Comparison of ENCODE assay signal across 17 cellular contexts in the genomic region with DNA sequence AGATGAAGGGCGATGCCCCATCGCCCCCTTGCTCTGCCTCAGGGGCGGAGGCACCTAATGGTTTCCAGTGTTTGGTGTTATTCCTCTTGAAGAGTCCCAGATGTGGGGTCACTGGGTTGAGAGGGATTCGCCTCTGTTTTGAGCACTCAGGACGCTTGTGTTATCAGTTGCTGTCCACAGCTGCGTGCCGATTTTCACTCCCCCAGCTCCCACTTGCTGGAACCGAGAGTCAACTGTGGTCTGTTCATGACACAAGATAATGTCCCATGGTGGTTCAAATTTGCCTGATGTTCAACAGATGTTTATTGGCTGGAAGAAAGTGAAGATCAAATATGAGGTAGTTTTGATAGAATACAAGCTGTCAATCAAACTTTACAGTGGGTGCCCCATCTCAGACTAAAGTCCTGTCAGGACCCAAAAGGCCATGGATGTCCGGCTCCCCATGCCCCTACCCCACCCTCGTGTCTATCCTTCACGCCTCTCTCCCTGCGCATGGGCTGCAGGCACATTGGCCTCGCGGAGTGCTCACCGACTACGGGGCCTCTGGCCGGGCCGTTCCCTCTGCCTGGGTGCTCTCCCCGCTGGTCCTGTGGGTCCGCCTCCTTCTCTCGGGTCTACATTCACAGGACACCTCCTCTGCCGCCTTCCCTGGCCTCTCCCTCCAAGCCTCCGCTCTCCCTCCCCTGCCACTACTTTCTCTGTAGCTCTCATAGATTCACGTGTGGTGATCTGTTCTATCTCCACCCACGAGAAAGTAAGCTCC.
"Had no signal": no experiment of that assay in that cellular context is flagged by ENCODE, and none has a peak within 500 bp of the region (broad histone marks: within the 10 kb centered on the region; RNA-seq: fewer than 3 reads in every experiment).

No MANE protein-coding gene starts in this region.

- H3K36me3 ChIP-seq: adrenal gland, cardiac muscle cell, esophagus muscularis mucosa, prostate gland had no signal

- H3K36me3 Mint-ChIP-seq: activated CD8-positive, alpha-beta memory T cell treated with anti-CD3 and anti-CD28 coated beads, Interleukin-2, amount 10 ng/mL, durations not matched to agents 7 days and 5 days had no signal

- H3K4me3 Mint-ChIP-seq: activated CD8-positive, alpha-beta memory T cell treated with anti-CD3 and anti-CD28 coated beads, Interleukin-2, amount 10 ng/mL, durations not matched to agents 7 days and 5 days; activated T-cell treated with anti-CD3 and anti-CD28 coated beads, Interleukin-2, amount 50 U/mL, for 24 hours; nephron had no signal

- H3K9me3 ChIP-seq: adrenal gland, esophagus muscularis mucosa, prostate gland had no signal

- DNase-seq: activated CD4-positive, alpha-beta T cell treated with anti-CD3 and anti-CD28 coated beads for 1 hour; activated CD4-positive, alpha-beta T cell treated with anti-CD3 and anti-CD28 coated beads, Interleukin-2, amount 50 U/mL, for 48 hours; activated CD8-positive, alpha-beta memory T cell treated with anti-CD3 and anti-CD28 coated beads, Interleukin-2, amount 10 ng/mL, durations not matched to agents 7 days and 5 days; activated effector memory CD4-positive, alpha-beta T cell treated with Interleukin-2 at 50 U/mL for 16 hours; activated naive CD4-positive, alpha-beta T cell treated with anti-CD3 and anti-CD28 coated beads, Interleukin-2, amount 50 U/mL, for 16 hours; activated T-cell treated with anti-CD3 and anti-CD28 coated beads, Interleukin-2, amount 50 U/mL, for 24 hours; adrenal gland; islet precursor cell; mammary epithelial cell; right cardiac atrium; small intestine had no signal

- H3K27ac Mint-ChIP-seq: activated CD8-positive, alpha-beta memory T cell treated with anti-CD3 and anti-CD28 coated beads, Interleukin-2, amount 10 ng/mL, durations not matched to agents 7 days and 5 days; activated T-cell treated with anti-CD3 and anti-CD28 coated beads, Interleukin-2, amount 50 U/mL, for 24 hours; nephron had no signal

- H3K4me1 ChIP-seq: adrenal gland, prostate gland had no signal

- H3K27me3 ChIP-seq: adrenal gland, cardiac muscle cell, esophagus muscularis mucosa had no signal

- H3K4me3 ChIP-seq: adrenal gland, cardiac muscle cell, esophagus muscularis mucosa, prostate gland had no signal

- ATAC-seq: activated CD8-positive, alpha-beta memory T cell treated with anti-CD3 and anti-CD28 coated beads, Interleukin-2, amount 10 ng/mL, durations not matched to agents 7 days and 5 days; left lobe of liver; right cardiac atrium had no signal

- H3K9me3 Mint-ChIP-seq: activated T-cell treated with anti-CD3 and anti-CD28 coated beads, Interleukin-2, amount 50 U/mL, for 24 hours; nephron had no signal

- H3K27ac ChIP-seq: adrenal gland, cardiac muscle cell, esophagus muscularis mucosa, prostate gland had no signal

- H3K27me3 Mint-ChIP-seq: activated T-cell treated with anti-CD3 and anti-CD28 coated beads, Interleukin-2, amount 50 U/mL, for 24 hours had no signal

- FAIRE-seq: colon, small intestine had no signal
